In the genomic region with DNA sequence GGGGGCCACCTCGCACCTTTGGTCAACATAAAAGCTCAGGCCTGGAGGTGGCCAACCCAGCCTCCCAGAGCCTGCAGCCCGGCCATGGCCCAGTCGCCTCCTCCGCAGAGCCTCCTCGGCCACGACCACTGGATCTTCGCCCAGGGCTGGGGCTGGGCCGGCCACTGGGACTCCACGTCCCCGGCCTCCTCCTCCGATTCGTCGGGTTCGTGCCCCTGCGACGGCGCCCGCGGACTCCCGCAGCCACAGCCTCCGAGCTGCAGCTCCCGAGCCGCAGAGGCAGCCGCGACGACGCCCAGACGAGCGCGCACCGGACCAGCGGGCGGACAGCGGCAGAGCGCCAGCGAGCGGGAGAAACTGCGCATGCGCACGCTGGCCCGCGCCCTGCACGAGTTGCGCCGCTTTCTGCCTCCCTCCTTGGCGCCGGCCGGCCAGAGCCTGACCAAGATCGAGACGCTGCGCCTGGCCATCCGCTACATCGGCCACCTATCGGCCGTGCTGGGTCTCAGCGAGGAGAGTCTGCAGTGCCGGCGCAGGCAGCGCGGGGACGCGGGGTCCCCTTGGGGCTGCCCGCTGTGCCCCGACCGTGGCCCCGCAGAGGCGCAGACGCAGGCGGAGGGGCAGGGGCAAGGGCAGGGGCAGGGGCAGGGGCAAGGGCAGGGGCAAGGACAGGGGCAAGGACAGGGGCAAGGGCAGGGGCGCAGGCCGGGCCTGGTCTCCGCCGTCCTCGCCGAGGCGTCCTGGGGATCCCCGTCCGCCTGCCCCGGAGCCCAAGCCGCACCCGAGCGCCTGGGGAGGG, we compare ENCODE assay signal across 8 cellular contexts. TPM values are rescaled to one million over a fixed set of nuclear protein-coding genes. Genes with fewer than 3 reads are reported as not detected.
DNase-seq lines count a peak whose midpoint lies in the region; ATAC-seq and TF ChIP-seq lines count a peak whose summit lies in the region.

A gene with protein sequence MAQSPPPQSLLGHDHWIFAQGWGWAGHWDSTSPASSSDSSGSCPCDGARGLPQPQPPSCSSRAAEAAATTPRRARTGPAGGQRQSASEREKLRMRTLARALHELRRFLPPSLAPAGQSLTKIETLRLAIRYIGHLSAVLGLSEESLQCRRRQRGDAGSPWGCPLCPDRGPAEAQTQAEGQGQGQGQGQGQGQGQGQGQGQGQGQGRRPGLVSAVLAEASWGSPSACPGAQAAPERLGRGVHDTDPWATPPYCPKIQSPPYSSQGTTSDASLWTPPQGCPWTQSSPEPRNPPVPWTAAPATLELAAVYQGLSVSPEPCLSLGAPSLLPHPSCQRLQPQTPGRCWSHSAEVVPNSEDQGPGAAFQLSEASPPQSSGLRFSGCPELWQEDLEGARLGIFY (plus strand): TSS at position 59 of the 799 bp plus-strand sequence. CDS start 26 bp downstream, at position 85.

- TF ChIP-seq POLR2A in esophagus muscularis mucosa (IDR thresholded peaks at IDR 0.05; ENCODE audit: low read depth) = no peak

- 3% methylated on average over 31 of the region's 82 CpGs for WGBS in esophagus muscularis mucosa

- peak; percentile 25 for DNase-seq in DMS153 treated with DMSO at 0.1 percent for 48 hours (lab: John Stamatoyannopoulos, UW; ENCODE audit: unreplicated experiment)
- DNase-seq in NCI-H526 treated with DMSO at 0.1 percent for 48 hours (lab: John Stamatoyannopoulos, UW) = peak; percentile 31
- DNase-seq in activated T-cell treated with anti-CD3 and anti-CD28 coated beads for 4 hours = peak; percentile 7
- peak; percentile 94 for DNase-seq in esophagus muscularis mucosa (ENCODE audit: extremely low spot score)
- peak; percentile 85 for DNase-seq in mucosa of gallbladder (ENCODE audit: low spot score)
- peak; percentile 5 to 12 for DNase-seq in stimulated activated CD8-positive, alpha-beta memory T cell treated with anti-CD3 and anti-CD28 coated beads, Interleukin-7, amount 100 ng/mL, for 1 hour (ENCODE audit: low read depth in 2 of 2)

- peaks cover 11 to 16% (median 14%) of the 10 kb centered on the region in 4 donors for H3K4me1 ChIP-seq in esophagus muscularis mucosa

- intact Hi-C loops in esophagus muscularis mucosa (cut with DNase I) = loop anchor here (10.0 kb wide), 1 partner anchor 198 kb away; no protein-coding TSS in a partner anchor

- peak; percentile 68 for ATAC-seq in HG02588 (IDR thresholded peaks at IDR 0.05; ENCODE audit: unreplicated experiment)
- no peak for ATAC-seq in GM18861 (IDR thresholded peaks at IDR 0.05; ENCODE audit: unreplicated experiment)

- peak within 1 kb of the TSS; percentile 49 to 65 (median 53) for H3K4me3 ChIP-seq in esophagus muscularis mucosa

- H3K27me3 ChIP-seq in esophagus muscularis mucosa = no peaks in the 10 kb centered on the region

- H3K36me3 ChIP-seq in esophagus muscularis mucosa = no peaks in the 10 kb centered on the region

- H3K27ac ChIP-seq in esophagus muscularis mucosa (replicated peaks in 1 of 4) = peak within 1 kb of the TSS; percentile 28 to 59 (median 54)

- no peak for TF ChIP-seq EP300 in esophagus muscularis mucosa (IDR thresholded peaks at IDR 0.05)

- peak; percentile 43 to 61 (median 60) for TF ChIP-seq CTCF in esophagus muscularis mucosa (IDR thresholded peaks at IDR 0.05)

- H3K9me3 ChIP-seq in esophagus muscularis mucosa = no peaks in the 10 kb centered on the region

RNA-seq across cellular contexts. Expression of the gene that starts here (rescaled TPM):
- total RNA-seq in esophagus muscularis mucosa = not detected
- total RNA-seq in mucosa of gallbladder = 0.75 TPM

Comparison
In these comparisons a context has a peak if more than half of its experiments do, and no peak if none do; other contexts are left out.
1. Peak in DNase-seq, H3K4me3 ChIP-seq and H3K27ac ChIP-seq in esophagus muscularis mucosa; RNA of the gene not detected or under 1 TPM.
2. Peak in DNase-seq in mucosa of gallbladder; RNA of the gene not detected or under 1 TPM.
3. DNase-seq: peak in every context shown above with its lines; median percentile 94 in esophagus muscularis mucosa; 85 in mucosa of gallbladder; 31 in NCI-H526 treated with DMSO at 0.1 percent for 48 hours; 25 in DMS153 treated with DMSO at 0.1 percent for 48 hours; 8 in stimulated activated CD8-positive, alpha-beta memory T cell treated with anti-CD3 and anti-CD28 coated beads, Interleukin-7, amount 100 ng/mL, for 1 hour; 7 in activated T-cell treated with anti-CD3 and anti-CD28 coated beads for 4 hours.